ENCODE assay signal across 13 cellular contexts in genomic region chr13:23674795-23675640, GRCh38.
DNase-seq lines count a peak whose midpoint lies in the region; ATAC-seq, FAIRE-seq and TF ChIP-seq lines count a peak whose summit lies in the region.
"Had no signal": no experiment of that assay in that cellular context is flagged by ENCODE, and none has a peak within 500 bp of the region (broad histone marks: within the 10 kb centered on the region; RNA-seq: fewer than 3 reads in every experiment).

No MANE protein-coding gene starts in this region.

- peak; percentile 33 for FAIRE-seq in GM18507 (lab: Jason Lieb, UNC)

- DNase-seq in AG04449 (ENCODE audit: low read depth, low spot score) (peak; percentile 77), GM18507 (ENCODE audit: extremely low spot score, insufficient read length, low read depth) (no peak), SW480 (ENCODE audit: low spot score) (peak; percentile 19), fibroblast of pulmonary artery (ENCODE audit: low read depth) (peak; percentile 83), KG1 (lab: John Stamatoyannopoulos, UW) (no peak), NCI-H2029 treated with DMSO at 0.1 percent for 48 hours (lab: John Stamatoyannopoulos, UW) (no peak), NCI-H2196 treated with DMSO at 0.1 percent for 48 hours (lab: John Stamatoyannopoulos, UW; ENCODE audit: unreplicated experiment) (no peak)
- DNase-seq: central memory CD4-positive, alpha-beta T cell; left ventricle myocardium superior; NCI-H1092; NCI-H510A; SIG-M5 had no signal

- CTCF ChIA-PET in AG04449 (lab: Yijun Ruan, JAX) = interaction anchor here (1.5 kb wide), 1 partner anchor 25 kb away, joined by 4 read pairs; no protein-coding TSS in a partner anchor

- H3K4me3 ChIP-seq in AG04449 (ENCODE audit: low read depth, low read length) (no peak overlapping the region), fibroblast of pulmonary artery (replicated peaks; ENCODE audit: low read depth, low read length) (no peak overlapping the region)

- TF ChIP-seq CTCF in AG04449 (IDR thresholded peaks at IDR 0.05; ENCODE audit: insufficient read depth, low read length, missing control alignments) (no peak), fibroblast of pulmonary artery (IDR thresholded peaks at IDR 0.05; ENCODE audit: low read length, missing control alignments) (no peak)

- ATAC-seq in HG02970 (IDR thresholded peaks at IDR 0.05; ENCODE audit: low FRiP score, unreplicated experiment) = no peak
- ATAC-seq: left ventricle myocardium superior had no signal

- POLR2A ChIA-PET in AG04449 (lab: Yijun Ruan, JAX) = no interaction called here

Comparison
In these comparisons a context has a peak if more than half of its experiments do, and no peak if none do; other contexts are left out.
1. DNase-seq: peak in AG04449 (single experiment), SW480 (single experiment) and fibroblast of pulmonary artery (single experiment); none in GM18507 (single experiment), KG1 (single experiment), NCI-H2029 treated with DMSO at 0.1 percent for 48 hours (single experiment) and NCI-H2196 treated with DMSO at 0.1 percent for 48 hours (single experiment).